In genomic region chr1:111139956-111140679, GRCh38 we compare ENCODE assay signal across 1 cellular context.
A peak's percentile ranks its signal among the peaks of the same experiment; 100 is the strongest.
TF ChIP-seq lines count a peak whose summit lies in the region.

Gene CEPT1 (plus strand): TSS chr1:111140223. CDS start chr1:111147715, 7,492 bp downstream.
Gene DRAM2 (minus strand): TSS chr1:111140093. CDS start chr1:111131554, 8,539 bp downstream.

TF ChIP-seq in HepG2, 621 proteins besides CTCF, POLR2A, EP300 and RAD21 (continued from another document and continues in another):
- TF ChIP-seq IRF9 (CRISPR knock-in tag; IDR thresholded peaks at IDR 0.05; ENCODE audit: borderline replicate concordance) = 0 out of 2 replicates have a peak, but pooled peaks have one; percentile 16
- TF ChIP-seq NFE2L2 (IDR thresholded peaks at IDR 0.05; ENCODE audit: low read length) = no peak
- TF ChIP-seq KLF9 (CRISPR knock-in tag; IDR thresholded peaks at IDR 0.05; ENCODE audit: low read depth) = no peak
- peak; percentile 63; the same call in 1 of the 2 replicates for TF ChIP-seq ZBTB26 (CRISPR knock-in tag; IDR thresholded peaks at IDR 0.05; ENCODE audit: borderline replicate concordance)
- peak; percentile 29; the same call in 1 of the 2 replicates for TF ChIP-seq ZNF768 (CRISPR knock-in tag; IDR thresholded peaks at IDR 0.05)
- TF ChIP-seq HNF1A (IDR thresholded peaks at IDR 0.05; ENCODE audit: low read depth) = no peak
- TF ChIP-seq HNF1A (CRISPR knock-in tag; IDR thresholded peaks at IDR 0.05; ENCODE audit: borderline replicate concordance) = no peak
- 0 out of 2 replicates have a peak, but pooled peaks have one; percentile 50 for TF ChIP-seq NFKBIZ (CRISPR knock-in tag; IDR thresholded peaks at IDR 0.05)
- TF ChIP-seq ATF7-NPFF (CRISPR knock-in tag; IDR thresholded peaks at IDR 0.05; ENCODE audit: low read depth) = no peak
- TF ChIP-seq KIAA2018 (CRISPR knock-in tag; IDR thresholded peaks at IDR 0.05; ENCODE audit: borderline replicate concordance) = no peak
- TF ChIP-seq KLF16 (CRISPR knock-in tag; IDR thresholded peaks at IDR 0.05) = 0 out of 4 replicates have a peak, but pooled peaks of 1 of the 2 experiments have one; percentile 19
- no peak for TF ChIP-seq ATF5 (CRISPR knock-in tag; IDR thresholded peaks at IDR 0.05; ENCODE audit: low read depth)
- TF ChIP-seq, protein P1, sequence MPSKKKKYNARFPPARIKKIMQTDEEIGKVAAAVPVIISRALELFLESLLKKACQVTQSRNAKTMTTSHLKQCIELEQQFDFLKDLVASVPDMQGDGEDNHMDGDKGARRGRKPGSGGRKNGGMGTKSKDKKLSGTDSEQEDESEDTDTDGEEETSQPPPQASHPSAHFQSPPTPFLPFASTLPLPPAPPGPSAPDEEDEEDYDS (CRISPR knock-in tag; IDR thresholded peaks at IDR 0.05) = peak; percentile 74
- no peak for TF ChIP-seq CREM (IDR thresholded peaks at IDR 0.05)
- no peak for TF ChIP-seq CREM (CRISPR knock-in tag; IDR thresholded peaks at IDR 0.05)
- TF ChIP-seq ZNF841 (CRISPR knock-in tag; IDR thresholded peaks at IDR 0.05; ENCODE audit: borderline replicate concordance) = no peak
- 0 out of 2 replicates have a peak, but pooled peaks have one; percentile 58 for TF ChIP-seq ZNF33A (CRISPR knock-in tag; IDR thresholded peaks at IDR 0.05; ENCODE audit: borderline replicate concordance)
- peak; percentile 84 for TF ChIP-seq KAT8 (CRISPR knock-in tag; IDR thresholded peaks at IDR 0.05)
- TF ChIP-seq, protein P2, sequence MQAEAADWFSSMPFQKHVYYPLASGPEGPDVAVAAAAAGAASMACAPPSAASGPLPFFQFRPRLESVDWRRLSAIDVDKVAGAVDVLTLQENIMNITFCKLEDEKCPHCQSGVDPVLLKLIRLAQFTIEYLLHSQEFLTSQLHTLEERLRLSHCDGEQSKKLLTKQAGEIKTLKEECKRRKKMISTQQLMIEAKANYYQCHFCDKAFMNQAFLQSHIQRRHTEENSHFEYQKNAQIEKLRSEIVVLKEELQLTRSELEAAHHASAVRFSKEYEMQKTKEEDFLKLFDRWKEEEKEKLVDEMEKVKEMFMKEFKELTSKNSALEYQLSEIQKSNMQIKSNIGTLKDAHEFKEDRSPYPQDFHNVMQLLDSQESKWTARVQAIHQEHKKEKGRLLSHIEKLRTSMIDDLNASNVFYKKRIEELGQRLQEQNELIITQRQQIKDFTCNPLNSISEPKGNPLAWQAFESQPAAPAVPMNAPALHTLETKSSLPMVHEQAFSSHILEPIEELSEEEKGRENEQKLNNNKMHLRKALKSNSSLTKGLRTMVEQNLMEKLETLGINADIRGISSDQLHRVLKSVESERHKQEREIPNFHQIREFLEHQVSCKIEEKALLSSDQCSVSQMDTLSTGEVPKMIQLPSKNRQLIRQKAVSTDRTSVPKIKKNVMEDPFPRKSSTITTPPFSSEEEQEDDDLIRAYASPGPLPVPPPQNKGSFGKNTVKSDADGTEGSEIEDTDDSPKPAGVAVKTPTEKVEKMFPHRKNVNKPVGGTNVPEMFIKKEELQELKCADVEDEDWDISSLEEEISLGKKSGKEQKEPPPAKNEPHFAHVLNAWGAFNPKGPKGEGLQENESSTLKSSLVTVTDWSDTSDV (CRISPR knock-in tag; IDR thresholded peaks at IDR 0.05) = peak; percentile 18; the same call in 1 of the 2 replicates
- TF ChIP-seq MAZ (IDR thresholded peaks at IDR 0.05; ENCODE audit: borderline replicate concordance, low read depth, low read length) = no peak
- peak; percentile 79 for TF ChIP-seq MAZ (CRISPR knock-in tag; IDR thresholded peaks at IDR 0.05; ENCODE audit: low read depth)
- peak; percentile 4 for TF ChIP-seq YY1 (IDR thresholded peaks at IDR 0.05; ENCODE audit: insufficient read depth, insufficient replicate concordance, low read depth, low read length)
- TF ChIP-seq ZSCAN25 (CRISPR knock-in tag; IDR thresholded peaks at IDR 0.05) = 0 out of 2 replicates have a peak, but pooled peaks have one; percentile 66
- no peak for TF ChIP-seq SMARCE1 (IDR thresholded peaks at IDR 0.05; ENCODE audit: borderline replicate concordance)
- TF ChIP-seq AHR (CRISPR knock-in tag; IDR thresholded peaks at IDR 0.05) = no peak; the same call in 1 of the 2 replicates
- TF ChIP-seq ZNF550 (CRISPR knock-in tag; IDR thresholded peaks at IDR 0.05; ENCODE audit: borderline replicate concordance) = no peak
- TF ChIP-seq, protein P3, sequence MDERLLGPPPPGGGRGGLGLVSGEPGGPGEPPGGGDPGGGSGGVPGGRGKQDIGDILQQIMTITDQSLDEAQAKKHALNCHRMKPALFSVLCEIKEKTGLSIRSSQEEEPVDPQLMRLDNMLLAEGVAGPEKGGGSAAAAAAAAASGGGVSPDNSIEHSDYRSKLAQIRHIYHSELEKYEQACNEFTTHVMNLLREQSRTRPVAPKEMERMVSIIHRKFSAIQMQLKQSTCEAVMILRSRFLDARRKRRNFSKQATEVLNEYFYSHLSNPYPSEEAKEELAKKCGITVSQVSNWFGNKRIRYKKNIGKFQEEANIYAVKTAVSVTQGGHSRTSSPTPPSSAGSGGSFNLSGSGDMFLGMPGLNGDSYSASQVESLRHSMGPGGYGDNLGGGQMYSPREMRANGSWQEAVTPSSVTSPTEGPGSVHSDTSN (CRISPR knock-in tag; IDR thresholded peaks at IDR 0.05) = no peak
- peak; percentile 74 for TF ChIP-seq TAF1 (CRISPR knock-in tag; IDR thresholded peaks at IDR 0.05)
- TF ChIP-seq, protein P4, sequence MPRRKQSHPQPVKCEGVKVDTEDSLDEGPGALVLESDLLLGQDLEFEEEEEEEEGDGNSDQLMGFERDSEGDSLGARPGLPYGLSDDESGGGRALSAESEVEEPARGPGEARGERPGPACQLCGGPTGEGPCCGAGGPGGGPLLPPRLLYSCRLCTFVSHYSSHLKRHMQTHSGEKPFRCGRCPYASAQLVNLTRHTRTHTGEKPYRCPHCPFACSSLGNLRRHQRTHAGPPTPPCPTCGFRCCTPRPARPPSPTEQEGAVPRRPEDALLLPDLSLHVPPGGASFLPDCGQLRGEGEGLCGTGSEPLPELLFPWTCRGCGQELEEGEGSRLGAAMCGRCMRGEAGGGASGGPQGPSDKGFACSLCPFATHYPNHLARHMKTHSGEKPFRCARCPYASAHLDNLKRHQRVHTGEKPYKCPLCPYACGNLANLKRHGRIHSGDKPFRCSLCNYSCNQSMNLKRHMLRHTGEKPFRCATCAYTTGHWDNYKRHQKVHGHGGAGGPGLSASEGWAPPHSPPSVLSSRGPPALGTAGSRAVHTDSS (CRISPR knock-in tag; conservative IDR thresholded peaks at IDR 0.05) = no peak
- TF ChIP-seq ZBTB34 (CRISPR knock-in tag; IDR thresholded peaks at IDR 0.05) = no peak
- TF ChIP-seq NAIF1 (CRISPR knock-in tag; IDR thresholded peaks at IDR 0.05; ENCODE audit: borderline replicate concordance) = no peak
